ENCODE assay signal across 30 cellular contexts in genomic region chr12:15763336-15763735, GRCh38.
"Had no signal": no experiment of that assay in that cellular context is flagged by ENCODE, and none has a peak within 500 bp of the region (broad histone marks: within the 10 kb centered on the region; RNA-seq: fewer than 3 reads in every experiment).

No MANE protein-coding gene starts in this region.

- H3K9me3 Mint-ChIP-seq: activated CD4-positive, alpha-beta memory T cell treated with anti-CD3 and anti-CD28 coated beads, Interleukin-2, amount 10 ng/mL, durations not matched to agents 7 days and 5 days; activated naive CD4-positive, alpha-beta T cell treated with anti-CD3 and anti-CD28 coated beads, Interleukin-2, amount 10 ng/mL, durations not matched to agents 7 days and 5 days had no signal

- DNase-seq: activated CD4-positive, alpha-beta memory T cell treated with anti-CD3 and anti-CD28 coated beads, Interleukin-2, amount 10 ng/mL, durations not matched to agents 7 days and 5 days; activated CD4-positive, alpha-beta T cell treated with anti-CD3 and anti-CD28 coated beads for 1 hour; activated CD4-positive, alpha-beta T cell treated with anti-CD3 and anti-CD28 coated beads for 48 hours; activated CD4-positive, CD25-positive, alpha-beta regulatory T cell; activated CD8-positive, alpha-beta memory T cell treated with anti-CD3 and anti-CD28 coated beads for 24 hours; activated CD8-positive, alpha-beta memory T cell treated with anti-CD3 and anti-CD28 coated beads, Interleukin-2, amount 10 ng/mL, durations not matched to agents 7 days and 5 days; activated CD8-positive, alpha-beta memory T cell treated with anti-CD3 and anti-CD28 coated beads, Interleukin-2, amount 50 U/mL, for 48 hours; activated effector memory CD4-positive, alpha-beta T cell treated with Interleukin-2 at 50 U/mL for 16 hours; activated naive CD4-positive, alpha-beta T cell treated with anti-CD3 and anti-CD28 coated beads, Interleukin-2, amount 10 ng/mL, durations not matched to agents 7 days and 5 days; activated naive CD8-positive, alpha-beta T cell treated with anti-CD3 and anti-CD28 coated beads, Interleukin-2, amount 50 U/mL, for 24 hours; activated T-cell treated with anti-CD3 and anti-CD28 coated beads, Interleukin-2, amount 50 U/mL, for 48 hours; cerebellar nuclear complex; Karpas-422; NCI-H1048; NCI-H1105 treated with DMSO at 0.1 percent for 48 hours; NCI-H1436 treated with DMSO at 0.1 percent for 48 hours; NCI-H1694 treated with DMSO at 0.1 percent for 48 hours; NCI-H2029; NCI-H510A; NCI-H526; NCI-H748 treated with DMSO at 0.1 percent for 48 hours; NK-92 treated with Interleukin-12 subunit alpha and Interleukin-12 subunit beta, amount 100 ng/mL, for 24 hours; PC-3; Peyer's patch; Right ventricle myocardium superior; T1000; WERI-Rb-1 had no signal

- ATAC-seq: activated CD8-positive, alpha-beta memory T cell treated with anti-CD3 and anti-CD28 coated beads, Interleukin-2, amount 10 ng/mL, durations not matched to agents 7 days and 5 days; activated naive CD8-positive, alpha-beta T cell treated with anti-CD3 and anti-CD28 coated beads, Interleukin-2, amount 50 U/mL, for 24 hours; PC-3 had no signal

- H3K4me3 Mint-ChIP-seq: activated CD4-positive, alpha-beta memory T cell treated with anti-CD3 and anti-CD28 coated beads, Interleukin-2, amount 10 ng/mL, durations not matched to agents 7 days and 5 days; activated CD8-positive, alpha-beta memory T cell treated with anti-CD3 and anti-CD28 coated beads, Interleukin-2, amount 10 ng/mL, durations not matched to agents 7 days and 5 days; activated naive CD4-positive, alpha-beta T cell treated with anti-CD3 and anti-CD28 coated beads, Interleukin-2, amount 10 ng/mL, durations not matched to agents 7 days and 5 days; activated naive CD8-positive, alpha-beta T cell; activated naive CD8-positive, alpha-beta T cell treated with anti-CD3 and anti-CD28 coated beads, Interleukin-2, amount 50 U/mL, for 24 hours; brain had no signal

- H3K27ac Mint-ChIP-seq: activated CD4-positive, alpha-beta memory T cell treated with anti-CD3 and anti-CD28 coated beads, Interleukin-2, amount 10 ng/mL, durations not matched to agents 7 days and 5 days; activated CD8-positive, alpha-beta memory T cell treated with anti-CD3 and anti-CD28 coated beads, Interleukin-2, amount 10 ng/mL, durations not matched to agents 7 days and 5 days; activated naive CD4-positive, alpha-beta T cell treated with anti-CD3 and anti-CD28 coated beads, Interleukin-2, amount 10 ng/mL, durations not matched to agents 7 days and 5 days; activated naive CD8-positive, alpha-beta T cell; activated naive CD8-positive, alpha-beta T cell treated with anti-CD3 and anti-CD28 coated beads, Interleukin-2, amount 50 U/mL, for 24 hours had no signal

- H3K27me3 Mint-ChIP-seq: activated CD4-positive, alpha-beta memory T cell treated with anti-CD3 and anti-CD28 coated beads, Interleukin-2, amount 10 ng/mL, durations not matched to agents 7 days and 5 days had no signal

- H3K36me3 Mint-ChIP-seq: activated CD8-positive, alpha-beta memory T cell treated with anti-CD3 and anti-CD28 coated beads, Interleukin-2, amount 10 ng/mL, durations not matched to agents 7 days and 5 days; activated naive CD4-positive, alpha-beta T cell treated with anti-CD3 and anti-CD28 coated beads, Interleukin-2, amount 10 ng/mL, durations not matched to agents 7 days and 5 days had no signal

- FAIRE-seq: bronchial epithelial cell had no signal

- H3K4me1 Mint-ChIP-seq: activated naive CD8-positive, alpha-beta T cell treated with anti-CD3 and anti-CD28 coated beads, Interleukin-2, amount 50 U/mL, for 24 hours had no signal
